ENCODE assay signal across 16 cellular contexts in genomic region chr2:134489732-134490384, GRCh38.
"Had no signal": no experiment of that assay in that cellular context is flagged by ENCODE, and none has a peak within 500 bp of the region (broad histone marks: within the 10 kb centered on the region; RNA-seq: fewer than 3 reads in every experiment).

No MANE protein-coding gene starts in this region.

- ATAC-seq: effector memory CD8-positive, alpha-beta T cell; left colon; lower lobe of right lung; natural killer cell treated with Interleukin-12 subunit alpha and Interleukin-12 subunit beta and Interleukin-15 and Interleukin-18, amount 100 ng/mL, for 72 hours had no signal

- H3K9me3 ChIP-seq: adrenal gland, lower lobe of right lung had no signal

- H3K36me3 ChIP-seq: adrenal gland, lower lobe of right lung had no signal

- H3K27ac ChIP-seq: adrenal gland, lower lobe of right lung had no signal

- FAIRE-seq: islet of Langerhans, TTC549 had no signal

- H3K36me3 Mint-ChIP-seq: activated naive CD4-positive, alpha-beta T cell treated with anti-CD3 and anti-CD28 coated beads, Interleukin-2, amount 50 U/mL, for 24 hours; natural killer cell treated with Interleukin-12 subunit alpha and Interleukin-12 subunit beta and Interleukin-15 and Interleukin-18, amount 100 ng/mL, for 72 hours; stimulated activated naive B cell treated with anti-CD40 and anti-IgM and Interleukin-4, amounts not matched to agents 10 μg/mL and 1 μg/mL and 100 μg/mL, for 72 hours had no signal

- H3K9me3 Mint-ChIP-seq: activated B cell treated with CpG ODN at 0.5 μM for 24 hours; activated CD4-positive, alpha-beta T cell treated with anti-CD3 and anti-CD28 coated beads, Interleukin-2, amount 10 ng/mL, durations not matched to agents 24 days and 14 days; activated naive CD4-positive, alpha-beta T cell treated with anti-CD3 and anti-CD28 coated beads, Interleukin-2, amount 50 U/mL, for 24 hours; effector memory CD8-positive, alpha-beta T cell; natural killer cell treated with Interleukin-12 subunit alpha and Interleukin-12 subunit beta and Interleukin-15 and Interleukin-18, amount 100 ng/mL, for 72 hours; stimulated activated naive B cell treated with anti-CD40 and anti-IgM and Interleukin-4, amounts not matched to agents 10 μg/mL and 1 μg/mL and 100 μg/mL, for 72 hours; T-helper 2 cell treated with Interferon-gamma antibody and Interleukin-4, amounts not matched to agents 5 μg/mL and 100 μg/mL, for 36 hours had no signal

- H3K27me3 Mint-ChIP-seq: activated B cell treated with CpG ODN at 0.5 μM for 24 hours had no signal

- H3K27me3 ChIP-seq: adrenal gland had no signal

- H3K4me1 Mint-ChIP-seq: activated B cell treated with CpG ODN at 0.5 μM for 24 hours; activated CD4-positive, alpha-beta T cell treated with anti-CD3 and anti-CD28 coated beads, Interleukin-2, amount 10 ng/mL, durations not matched to agents 24 days and 14 days; stimulated activated naive B cell treated with anti-CD40 and anti-IgM and Interleukin-4, amounts not matched to agents 10 μg/mL and 1 μg/mL and 100 μg/mL, for 72 hours had no signal

- H3K4me3 Mint-ChIP-seq: activated B cell treated with CpG ODN at 0.5 μM for 24 hours; activated CD4-positive, alpha-beta T cell treated with anti-CD3 and anti-CD28 coated beads, Interleukin-2, amount 10 ng/mL, durations not matched to agents 24 days and 14 days; activated naive CD4-positive, alpha-beta T cell treated with anti-CD3 and anti-CD28 coated beads, Interleukin-2, amount 50 U/mL, for 24 hours; effector memory CD8-positive, alpha-beta T cell; natural killer cell treated with Interleukin-12 subunit alpha and Interleukin-12 subunit beta and Interleukin-15 and Interleukin-18, amount 100 ng/mL, for 72 hours; stimulated activated naive B cell treated with anti-CD40 and anti-IgM and Interleukin-4, amounts not matched to agents 10 μg/mL and 1 μg/mL and 100 μg/mL, for 72 hours; T-helper 2 cell treated with Interferon-gamma antibody and Interleukin-4, amounts not matched to agents 5 μg/mL and 100 μg/mL, for 36 hours had no signal

- DNase-seq: activated B cell treated with CpG ODN at 0.5 μM for 24 hours; activated CD4-positive, alpha-beta T cell treated with anti-CD3 and anti-CD28 coated beads, Interleukin-2, amount 10 ng/mL, durations not matched to agents 24 days and 14 days; activated gamma-delta T cell; adrenal gland; effector memory CD8-positive, alpha-beta T cell; left colon; lower lobe of right lung; nucleus accumbens; posterior cingulate gyrus; retina; stimulated activated naive B cell treated with anti-CD40 and anti-IgM and Interleukin-4, amounts not matched to agents 10 μg/mL and 1 μg/mL and 100 μg/mL, for 72 hours had no signal

- H3K4me1 ChIP-seq: adrenal gland, lower lobe of right lung had no signal

- H3K27ac Mint-ChIP-seq: activated B cell treated with CpG ODN at 0.5 μM for 24 hours; activated CD4-positive, alpha-beta T cell treated with anti-CD3 and anti-CD28 coated beads, Interleukin-2, amount 10 ng/mL, durations not matched to agents 24 days and 14 days; activated naive CD4-positive, alpha-beta T cell treated with anti-CD3 and anti-CD28 coated beads, Interleukin-2, amount 50 U/mL, for 24 hours; effector memory CD8-positive, alpha-beta T cell; natural killer cell treated with Interleukin-12 subunit alpha and Interleukin-12 subunit beta and Interleukin-15 and Interleukin-18, amount 100 ng/mL, for 72 hours; stimulated activated naive B cell treated with anti-CD40 and anti-IgM and Interleukin-4, amounts not matched to agents 10 μg/mL and 1 μg/mL and 100 μg/mL, for 72 hours; T-helper 2 cell treated with Interferon-gamma antibody and Interleukin-4, amounts not matched to agents 5 μg/mL and 100 μg/mL, for 36 hours had no signal

- H3K4me3 ChIP-seq: adrenal gland, lower lobe of right lung had no signal
